ENCODE assay signal across 1 cellular context in the genomic region with DNA sequence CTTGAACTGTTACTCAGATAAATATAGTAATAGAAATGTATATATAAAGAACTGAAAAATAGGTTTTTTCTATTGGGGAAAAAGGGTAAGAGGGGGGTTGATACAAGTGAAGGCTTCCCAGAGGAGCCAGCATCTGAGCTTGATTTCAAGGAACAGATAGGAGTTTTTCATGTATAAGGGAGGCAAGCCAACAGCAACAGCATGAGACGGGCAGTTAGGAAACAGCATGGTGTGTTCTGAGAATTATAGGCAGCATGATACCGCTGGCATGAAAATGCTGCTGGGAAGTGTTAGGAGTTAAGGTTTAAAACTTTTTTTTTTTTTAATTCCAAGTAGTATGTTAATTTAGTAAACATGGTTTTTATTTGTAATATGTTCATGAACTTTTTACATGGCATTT.
TF ChIP-seq lines count a peak whose summit lies in the region.

No MANE protein-coding gene starts in this region.

TF ChIP-seq in WTC11, 78 proteins besides CTCF, POLR2A, EP300 and RAD21 (continued from another document):
- TF ChIP-seq, protein P1, sequence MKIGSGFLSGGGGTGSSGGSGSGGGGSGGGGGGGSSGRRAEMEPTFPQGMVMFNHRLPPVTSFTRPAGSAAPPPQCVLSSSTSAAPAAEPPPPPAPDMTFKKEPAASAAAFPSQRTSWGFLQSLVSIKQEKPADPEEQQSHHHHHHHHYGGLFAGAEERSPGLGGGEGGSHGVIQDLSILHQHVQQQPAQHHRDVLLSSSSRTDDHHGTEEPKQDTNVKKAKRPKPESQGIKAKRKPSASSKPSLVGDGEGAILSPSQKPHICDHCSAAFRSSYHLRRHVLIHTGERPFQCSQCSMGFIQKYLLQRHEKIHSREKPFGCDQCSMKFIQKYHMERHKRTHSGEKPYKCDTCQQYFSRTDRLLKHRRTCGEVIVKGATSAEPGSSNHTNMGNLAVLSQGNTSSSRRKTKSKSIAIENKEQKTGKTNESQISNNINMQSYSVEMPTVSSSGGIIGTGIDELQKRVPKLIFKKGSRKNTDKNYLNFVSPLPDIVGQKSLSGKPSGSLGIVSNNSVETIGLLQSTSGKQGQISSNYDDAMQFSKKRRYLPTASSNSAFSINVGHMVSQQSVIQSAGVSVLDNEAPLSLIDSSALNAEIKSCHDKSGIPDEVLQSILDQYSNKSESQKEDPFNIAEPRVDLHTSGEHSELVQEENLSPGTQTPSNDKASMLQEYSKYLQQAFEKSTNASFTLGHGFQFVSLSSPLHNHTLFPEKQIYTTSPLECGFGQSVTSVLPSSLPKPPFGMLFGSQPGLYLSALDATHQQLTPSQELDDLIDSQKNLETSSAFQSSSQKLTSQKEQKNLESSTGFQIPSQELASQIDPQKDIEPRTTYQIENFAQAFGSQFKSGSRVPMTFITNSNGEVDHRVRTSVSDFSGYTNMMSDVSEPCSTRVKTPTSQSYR (CRISPR knock-in tag; IDR thresholded peaks at IDR 0.05): no peak
- no peak for TF ChIP-seq E2F5 (CRISPR knock-in tag; IDR thresholded peaks at IDR 0.05)
- no peak for TF ChIP-seq NR3C1 (CRISPR knock-in tag; conservative IDR thresholded peaks at IDR 0.05; ENCODE audit: low read depth)
- no peak for TF ChIP-seq SP1 (CRISPR knock-in tag; conservative IDR thresholded peaks at IDR 0.05)
- no peak for TF ChIP-seq E2F4 (CRISPR knock-in tag; IDR thresholded peaks at IDR 0.05; ENCODE audit: borderline replicate concordance, low read depth)
- TF ChIP-seq OVOL2 (CRISPR knock-in tag; IDR thresholded peaks at IDR 0.05; ENCODE audit: borderline replicate concordance): no peak
- TF ChIP-seq, protein P2, sequence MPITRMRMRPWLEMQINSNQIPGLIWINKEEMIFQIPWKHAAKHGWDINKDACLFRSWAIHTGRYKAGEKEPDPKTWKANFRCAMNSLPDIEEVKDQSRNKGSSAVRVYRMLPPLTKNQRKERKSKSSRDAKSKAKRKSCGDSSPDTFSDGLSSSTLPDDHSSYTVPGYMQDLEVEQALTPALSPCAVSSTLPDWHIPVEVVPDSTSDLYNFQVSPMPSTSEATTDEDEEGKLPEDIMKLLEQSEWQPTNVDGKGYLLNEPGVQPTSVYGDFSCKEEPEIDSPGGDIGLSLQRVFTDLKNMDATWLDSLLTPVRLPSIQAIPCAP (CRISPR knock-in tag; IDR thresholded peaks at IDR 0.05): no peak
- TF ChIP-seq, protein P3, sequence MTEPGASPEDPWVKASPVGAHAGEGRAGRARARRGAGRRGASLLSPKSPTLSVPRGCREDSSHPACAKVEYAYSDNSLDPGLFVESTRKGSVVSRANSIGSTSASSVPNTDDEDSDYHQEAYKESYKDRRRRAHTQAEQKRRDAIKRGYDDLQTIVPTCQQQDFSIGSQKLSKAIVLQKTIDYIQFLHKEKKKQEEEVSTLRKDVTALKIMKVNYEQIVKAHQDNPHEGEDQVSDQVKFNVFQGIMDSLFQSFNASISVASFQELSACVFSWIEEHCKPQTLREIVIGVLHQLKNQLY (CRISPR knock-in tag; IDR thresholded peaks at IDR 0.05): no peak
- no peak for TF ChIP-seq ESRRA (CRISPR knock-in tag; IDR thresholded peaks at IDR 0.05; ENCODE audit: borderline replicate concordance)
- TF ChIP-seq, protein P4, sequence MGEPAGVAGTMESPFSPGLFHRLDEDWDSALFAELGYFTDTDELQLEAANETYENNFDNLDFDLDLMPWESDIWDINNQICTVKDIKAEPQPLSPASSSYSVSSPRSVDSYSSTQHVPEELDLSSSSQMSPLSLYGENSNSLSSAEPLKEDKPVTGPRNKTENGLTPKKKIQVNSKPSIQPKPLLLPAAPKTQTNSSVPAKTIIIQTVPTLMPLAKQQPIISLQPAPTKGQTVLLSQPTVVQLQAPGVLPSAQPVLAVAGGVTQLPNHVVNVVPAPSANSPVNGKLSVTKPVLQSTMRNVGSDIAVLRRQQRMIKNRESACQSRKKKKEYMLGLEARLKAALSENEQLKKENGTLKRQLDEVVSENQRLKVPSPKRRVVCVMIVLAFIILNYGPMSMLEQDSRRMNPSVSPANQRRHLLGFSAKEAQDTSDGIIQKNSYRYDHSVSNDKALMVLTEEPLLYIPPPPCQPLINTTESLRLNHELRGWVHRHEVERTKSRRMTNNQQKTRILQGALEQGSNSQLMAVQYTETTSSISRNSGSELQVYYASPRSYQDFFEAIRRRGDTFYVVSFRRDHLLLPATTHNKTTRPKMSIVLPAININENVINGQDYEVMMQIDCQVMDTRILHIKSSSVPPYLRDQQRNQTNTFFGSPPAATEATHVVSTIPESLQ (CRISPR knock-in tag; IDR thresholded peaks at IDR 0.05): no peak
